In genomic region chr1:18580676-18581419, GRCh38 we compare ENCODE assay signal across 2 cellular contexts.
TF ChIP-seq lines count a peak whose summit lies in the region.

No MANE protein-coding gene starts in this region.

TF ChIP-seq in GM23338, 12 proteins besides CTCF, POLR2A, EP300 and RAD21:
- TF ChIP-seq ETS1 (IDR thresholded peaks at IDR 0.05): no peak

TF ChIP-seq in H1, 55 proteins besides CTCF, POLR2A, EP300 and RAD21:
- no peak; the same call in 1 of the 2 replicates for TF ChIP-seq KDM1A (IDR thresholded peaks at IDR 0.05; ENCODE audit: borderline replicate concordance, low read length)
- TF ChIP-seq GTF2F1 (IDR thresholded peaks at IDR 0.05; ENCODE audit: borderline replicate concordance, low read depth, low read length): no peak
- TF ChIP-seq EGR1 (IDR thresholded peaks at IDR 0.05; ENCODE audit: borderline replicate concordance, low read depth, low read length): no peak
- TF ChIP-seq ASH2L (IDR thresholded peaks at IDR 0.05; ENCODE audit: low read length): no peak
- TF ChIP-seq BACH1 (IDR thresholded peaks at IDR 0.05; ENCODE audit: low read length): no peak
- TF ChIP-seq TCF12 (IDR thresholded peaks at IDR 0.05; ENCODE audit: low read depth, low read length): no peak
- no peak for TF ChIP-seq MAFK (IDR thresholded peaks at IDR 0.05; ENCODE audit: low read depth, low read length)
- TF ChIP-seq CEBPB (IDR thresholded peaks at IDR 0.05; ENCODE audit: low read depth, low read length): no peak
- no peak for TF ChIP-seq SP4 (IDR thresholded peaks at IDR 0.05; ENCODE audit: low read length)
- TF ChIP-seq, protein P1, sequence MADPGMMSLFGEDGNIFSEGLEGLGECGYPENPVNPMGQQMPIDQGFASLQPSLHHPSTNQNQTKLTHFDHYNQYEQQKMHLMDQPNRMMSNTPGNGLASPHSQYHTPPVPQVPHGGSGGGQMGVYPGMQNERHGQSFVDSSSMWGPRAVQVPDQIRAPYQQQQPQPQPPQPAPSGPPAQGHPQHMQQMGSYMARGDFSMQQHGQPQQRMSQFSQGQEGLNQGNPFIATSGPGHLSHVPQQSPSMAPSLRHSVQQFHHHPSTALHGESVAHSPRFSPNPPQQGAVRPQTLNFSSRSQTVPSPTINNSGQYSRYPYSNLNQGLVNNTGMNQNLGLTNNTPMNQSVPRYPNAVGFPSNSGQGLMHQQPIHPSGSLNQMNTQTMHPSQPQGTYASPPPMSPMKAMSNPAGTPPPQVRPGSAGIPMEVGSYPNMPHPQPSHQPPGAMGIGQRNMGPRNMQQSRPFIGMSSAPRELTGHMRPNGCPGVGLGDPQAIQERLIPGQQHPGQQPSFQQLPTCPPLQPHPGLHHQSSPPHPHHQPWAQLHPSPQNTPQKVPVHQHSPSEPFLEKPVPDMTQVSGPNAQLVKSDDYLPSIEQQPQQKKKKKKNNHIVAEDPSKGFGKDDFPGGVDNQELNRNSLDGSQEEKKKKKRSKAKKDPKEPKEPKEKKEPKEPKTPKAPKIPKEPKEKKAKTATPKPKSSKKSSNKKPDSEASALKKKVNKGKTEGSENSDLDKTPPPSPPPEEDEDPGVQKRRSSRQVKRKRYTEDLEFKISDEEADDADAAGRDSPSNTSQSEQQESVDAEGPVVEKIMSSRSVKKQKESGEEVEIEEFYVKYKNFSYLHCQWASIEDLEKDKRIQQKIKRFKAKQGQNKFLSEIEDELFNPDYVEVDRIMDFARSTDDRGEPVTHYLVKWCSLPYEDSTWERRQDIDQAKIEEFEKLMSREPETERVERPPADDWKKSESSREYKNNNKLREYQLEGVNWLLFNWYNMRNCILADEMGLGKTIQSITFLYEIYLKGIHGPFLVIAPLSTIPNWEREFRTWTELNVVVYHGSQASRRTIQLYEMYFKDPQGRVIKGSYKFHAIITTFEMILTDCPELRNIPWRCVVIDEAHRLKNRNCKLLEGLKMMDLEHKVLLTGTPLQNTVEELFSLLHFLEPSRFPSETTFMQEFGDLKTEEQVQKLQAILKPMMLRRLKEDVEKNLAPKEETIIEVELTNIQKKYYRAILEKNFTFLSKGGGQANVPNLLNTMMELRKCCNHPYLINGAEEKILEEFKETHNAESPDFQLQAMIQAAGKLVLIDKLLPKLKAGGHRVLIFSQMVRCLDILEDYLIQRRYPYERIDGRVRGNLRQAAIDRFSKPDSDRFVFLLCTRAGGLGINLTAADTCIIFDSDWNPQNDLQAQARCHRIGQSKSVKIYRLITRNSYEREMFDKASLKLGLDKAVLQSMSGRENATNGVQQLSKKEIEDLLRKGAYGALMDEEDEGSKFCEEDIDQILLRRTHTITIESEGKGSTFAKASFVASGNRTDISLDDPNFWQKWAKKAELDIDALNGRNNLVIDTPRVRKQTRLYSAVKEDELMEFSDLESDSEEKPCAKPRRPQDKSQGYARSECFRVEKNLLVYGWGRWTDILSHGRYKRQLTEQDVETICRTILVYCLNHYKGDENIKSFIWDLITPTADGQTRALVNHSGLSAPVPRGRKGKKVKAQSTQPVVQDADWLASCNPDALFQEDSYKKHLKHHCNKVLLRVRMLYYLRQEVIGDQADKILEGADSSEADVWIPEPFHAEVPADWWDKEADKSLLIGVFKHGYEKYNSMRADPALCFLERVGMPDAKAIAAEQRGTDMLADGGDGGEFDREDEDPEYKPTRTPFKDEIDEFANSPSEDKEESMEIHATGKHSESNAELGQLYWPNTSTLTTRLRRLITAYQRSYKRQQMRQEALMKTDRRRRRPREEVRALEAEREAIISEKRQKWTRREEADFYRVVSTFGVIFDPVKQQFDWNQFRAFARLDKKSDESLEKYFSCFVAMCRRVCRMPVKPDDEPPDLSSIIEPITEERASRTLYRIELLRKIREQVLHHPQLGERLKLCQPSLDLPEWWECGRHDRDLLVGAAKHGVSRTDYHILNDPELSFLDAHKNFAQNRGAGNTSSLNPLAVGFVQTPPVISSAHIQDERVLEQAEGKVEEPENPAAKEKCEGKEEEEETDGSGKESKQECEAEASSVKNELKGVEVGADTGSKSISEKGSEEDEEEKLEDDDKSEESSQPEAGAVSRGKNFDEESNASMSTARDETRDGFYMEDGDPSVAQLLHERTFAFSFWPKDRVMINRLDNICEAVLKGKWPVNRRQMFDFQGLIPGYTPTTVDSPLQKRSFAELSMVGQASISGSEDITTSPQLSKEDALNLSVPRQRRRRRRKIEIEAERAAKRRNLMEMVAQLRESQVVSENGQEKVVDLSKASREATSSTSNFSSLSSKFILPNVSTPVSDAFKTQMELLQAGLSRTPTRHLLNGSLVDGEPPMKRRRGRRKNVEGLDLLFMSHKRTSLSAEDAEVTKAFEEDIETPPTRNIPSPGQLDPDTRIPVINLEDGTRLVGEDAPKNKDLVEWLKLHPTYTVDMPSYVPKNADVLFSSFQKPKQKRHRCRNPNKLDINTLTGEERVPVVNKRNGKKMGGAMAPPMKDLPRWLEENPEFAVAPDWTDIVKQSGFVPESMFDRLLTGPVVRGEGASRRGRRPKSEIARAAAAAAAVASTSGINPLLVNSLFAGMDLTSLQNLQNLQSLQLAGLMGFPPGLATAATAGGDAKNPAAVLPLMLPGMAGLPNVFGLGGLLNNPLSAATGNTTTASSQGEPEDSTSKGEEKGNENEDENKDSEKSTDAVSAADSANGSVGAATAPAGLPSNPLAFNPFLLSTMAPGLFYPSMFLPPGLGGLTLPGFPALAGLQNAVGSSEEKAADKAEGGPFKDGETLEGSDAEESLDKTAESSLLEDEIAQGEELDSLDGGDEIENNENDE (IDR thresholded peaks at IDR 0.05; ENCODE audit: insufficient replicate concordance, low read length): no peak
